Comparison of ENCODE assay signal across 1 cellular context in the genomic region with DNA sequence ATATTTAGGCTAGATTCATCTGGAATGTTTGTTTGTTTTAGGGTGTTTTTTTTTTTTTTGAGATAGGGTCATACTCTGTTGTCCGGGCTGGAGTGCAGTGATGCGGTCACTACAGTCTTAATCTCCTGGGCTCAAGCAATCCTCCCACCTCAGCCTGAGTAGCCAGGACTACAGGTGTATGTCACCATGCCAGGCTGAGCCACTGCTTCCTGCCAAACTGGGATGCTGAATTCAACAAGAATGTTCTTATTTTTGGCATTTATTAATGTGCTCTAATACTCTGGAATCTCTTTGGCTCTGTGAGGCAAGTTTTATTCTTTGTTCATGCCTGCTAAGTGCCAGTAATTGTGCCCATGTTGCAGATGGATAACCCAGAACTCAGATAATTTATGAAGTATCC.
TF ChIP-seq lines count a peak whose summit lies in the region.

No MANE protein-coding gene starts in this region.

TF ChIP-seq in K562, 482 proteins besides CTCF, POLR2A, EP300 and RAD21:
- TF ChIP-seq TGIF2 (CRISPR knock-in tag; IDR thresholded peaks at IDR 0.05) (no peak), PCBP1 (IDR thresholded peaks at IDR 0.05; ENCODE audit: low read depth, low read length, poor library complexity, severe bottlenecking) (no peak), ZNF175 (CRISPR knock-in tag; IDR thresholded peaks at IDR 0.05; ENCODE audit: low read depth) (no peak), ZNF444 (CRISPR knock-in tag; IDR thresholded peaks at IDR 0.05) (no peak), CHD2 (IDR thresholded peaks at IDR 0.05; ENCODE audit: low read depth, low read length) (no peak), STAG1 (CRISPR knock-in tag; IDR thresholded peaks at IDR 0.05; ENCODE audit: borderline replicate concordance) (no peak), HDAC6 (IDR thresholded peaks at IDR 0.05; ENCODE audit: low read depth, low read length) (no peak), ARID1B (IDR thresholded peaks at IDR 0.05) (no peak), SMARCA5 (IDR thresholded peaks at IDR 0.05) (no peak), BHLHE40 (IDR thresholded peaks at IDR 0.05; ENCODE audit: low read length) (no peak), ZFP30 (CRISPR knock-in tag; IDR thresholded peaks at IDR 0.05; ENCODE audit: borderline replicate concordance) (no peak)
- TF ChIP-seq, protein P1, sequence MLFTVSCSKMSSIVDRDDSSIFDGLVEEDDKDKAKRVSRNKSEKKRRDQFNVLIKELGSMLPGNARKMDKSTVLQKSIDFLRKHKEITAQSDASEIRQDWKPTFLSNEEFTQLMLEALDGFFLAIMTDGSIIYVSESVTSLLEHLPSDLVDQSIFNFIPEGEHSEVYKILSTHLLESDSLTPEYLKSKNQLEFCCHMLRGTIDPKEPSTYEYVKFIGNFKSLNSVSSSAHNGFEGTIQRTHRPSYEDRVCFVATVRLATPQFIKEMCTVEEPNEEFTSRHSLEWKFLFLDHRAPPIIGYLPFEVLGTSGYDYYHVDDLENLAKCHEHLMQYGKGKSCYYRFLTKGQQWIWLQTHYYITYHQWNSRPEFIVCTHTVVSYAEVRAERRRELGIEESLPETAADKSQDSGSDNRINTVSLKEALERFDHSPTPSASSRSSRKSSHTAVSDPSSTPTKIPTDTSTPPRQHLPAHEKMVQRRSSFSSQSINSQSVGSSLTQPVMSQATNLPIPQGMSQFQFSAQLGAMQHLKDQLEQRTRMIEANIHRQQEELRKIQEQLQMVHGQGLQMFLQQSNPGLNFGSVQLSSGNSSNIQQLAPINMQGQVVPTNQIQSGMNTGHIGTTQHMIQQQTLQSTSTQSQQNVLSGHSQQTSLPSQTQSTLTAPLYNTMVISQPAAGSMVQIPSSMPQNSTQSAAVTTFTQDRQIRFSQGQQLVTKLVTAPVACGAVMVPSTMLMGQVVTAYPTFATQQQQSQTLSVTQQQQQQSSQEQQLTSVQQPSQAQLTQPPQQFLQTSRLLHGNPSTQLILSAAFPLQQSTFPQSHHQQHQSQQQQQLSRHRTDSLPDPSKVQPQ (CRISPR knock-in tag; IDR thresholded peaks at IDR 0.05; ENCODE audit: borderline replicate concordance): no peak
- TF ChIP-seq, protein P2, sequence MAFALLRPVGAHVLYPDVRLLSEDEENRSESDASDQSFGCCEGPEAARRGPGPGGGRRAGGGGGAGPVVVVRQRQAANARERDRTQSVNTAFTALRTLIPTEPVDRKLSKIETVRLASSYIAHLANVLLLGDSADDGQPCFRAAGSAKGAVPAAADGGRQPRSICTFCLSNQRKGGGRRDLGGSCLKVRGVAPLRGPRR (CRISPR knock-in tag; IDR thresholded peaks at IDR 0.05): no peak
- TF ChIP-seq, protein P3, sequence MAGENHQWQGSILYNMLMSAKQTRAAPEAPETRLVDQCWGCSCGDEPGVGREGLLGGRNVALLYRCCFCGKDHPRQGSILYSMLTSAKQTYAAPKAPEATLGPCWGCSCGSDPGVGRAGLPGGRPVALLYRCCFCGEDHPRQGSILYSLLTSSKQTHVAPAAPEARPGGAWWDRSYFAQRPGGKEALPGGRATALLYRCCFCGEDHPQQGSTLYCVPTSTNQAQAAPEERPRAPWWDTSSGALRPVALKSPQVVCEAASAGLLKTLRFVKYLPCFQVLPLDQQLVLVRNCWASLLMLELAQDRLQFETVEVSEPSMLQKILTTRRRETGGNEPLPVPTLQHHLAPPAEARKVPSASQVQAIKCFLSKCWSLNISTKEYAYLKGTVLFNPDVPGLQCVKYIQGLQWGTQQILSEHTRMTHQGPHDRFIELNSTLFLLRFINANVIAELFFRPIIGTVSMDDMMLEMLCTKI (IDR thresholded peaks at IDR 0.05; ENCODE audit: partially characterized antibody): no peak
- TF ChIP-seq, protein P4, sequence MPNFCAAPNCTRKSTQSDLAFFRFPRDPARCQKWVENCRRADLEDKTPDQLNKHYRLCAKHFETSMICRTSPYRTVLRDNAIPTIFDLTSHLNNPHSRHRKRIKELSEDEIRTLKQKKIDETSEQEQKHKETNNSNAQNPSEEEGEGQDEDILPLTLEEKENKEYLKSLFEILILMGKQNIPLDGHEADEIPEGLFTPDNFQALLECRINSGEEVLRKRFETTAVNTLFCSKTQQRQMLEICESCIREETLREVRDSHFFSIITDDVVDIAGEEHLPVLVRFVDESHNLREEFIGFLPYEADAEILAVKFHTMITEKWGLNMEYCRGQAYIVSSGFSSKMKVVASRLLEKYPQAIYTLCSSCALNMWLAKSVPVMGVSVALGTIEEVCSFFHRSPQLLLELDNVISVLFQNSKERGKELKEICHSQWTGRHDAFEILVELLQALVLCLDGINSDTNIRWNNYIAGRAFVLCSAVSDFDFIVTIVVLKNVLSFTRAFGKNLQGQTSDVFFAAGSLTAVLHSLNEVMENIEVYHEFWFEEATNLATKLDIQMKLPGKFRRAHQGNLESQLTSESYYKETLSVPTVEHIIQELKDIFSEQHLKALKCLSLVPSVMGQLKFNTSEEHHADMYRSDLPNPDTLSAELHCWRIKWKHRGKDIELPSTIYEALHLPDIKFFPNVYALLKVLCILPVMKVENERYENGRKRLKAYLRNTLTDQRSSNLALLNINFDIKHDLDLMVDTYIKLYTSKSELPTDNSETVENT (CRISPR knock-in tag; IDR thresholded peaks at IDR 0.05): no peak
- TF ChIP-seq, protein P5, sequence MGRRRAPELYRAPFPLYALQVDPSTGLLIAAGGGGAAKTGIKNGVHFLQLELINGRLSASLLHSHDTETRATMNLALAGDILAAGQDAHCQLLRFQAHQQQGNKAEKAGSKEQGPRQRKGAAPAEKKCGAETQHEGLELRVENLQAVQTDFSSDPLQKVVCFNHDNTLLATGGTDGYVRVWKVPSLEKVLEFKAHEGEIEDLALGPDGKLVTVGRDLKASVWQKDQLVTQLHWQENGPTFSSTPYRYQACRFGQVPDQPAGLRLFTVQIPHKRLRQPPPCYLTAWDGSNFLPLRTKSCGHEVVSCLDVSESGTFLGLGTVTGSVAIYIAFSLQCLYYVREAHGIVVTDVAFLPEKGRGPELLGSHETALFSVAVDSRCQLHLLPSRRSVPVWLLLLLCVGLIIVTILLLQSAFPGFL (CRISPR knock-in tag; IDR thresholded peaks at IDR 0.05): no peak
- TF ChIP-seq, protein P6, sequence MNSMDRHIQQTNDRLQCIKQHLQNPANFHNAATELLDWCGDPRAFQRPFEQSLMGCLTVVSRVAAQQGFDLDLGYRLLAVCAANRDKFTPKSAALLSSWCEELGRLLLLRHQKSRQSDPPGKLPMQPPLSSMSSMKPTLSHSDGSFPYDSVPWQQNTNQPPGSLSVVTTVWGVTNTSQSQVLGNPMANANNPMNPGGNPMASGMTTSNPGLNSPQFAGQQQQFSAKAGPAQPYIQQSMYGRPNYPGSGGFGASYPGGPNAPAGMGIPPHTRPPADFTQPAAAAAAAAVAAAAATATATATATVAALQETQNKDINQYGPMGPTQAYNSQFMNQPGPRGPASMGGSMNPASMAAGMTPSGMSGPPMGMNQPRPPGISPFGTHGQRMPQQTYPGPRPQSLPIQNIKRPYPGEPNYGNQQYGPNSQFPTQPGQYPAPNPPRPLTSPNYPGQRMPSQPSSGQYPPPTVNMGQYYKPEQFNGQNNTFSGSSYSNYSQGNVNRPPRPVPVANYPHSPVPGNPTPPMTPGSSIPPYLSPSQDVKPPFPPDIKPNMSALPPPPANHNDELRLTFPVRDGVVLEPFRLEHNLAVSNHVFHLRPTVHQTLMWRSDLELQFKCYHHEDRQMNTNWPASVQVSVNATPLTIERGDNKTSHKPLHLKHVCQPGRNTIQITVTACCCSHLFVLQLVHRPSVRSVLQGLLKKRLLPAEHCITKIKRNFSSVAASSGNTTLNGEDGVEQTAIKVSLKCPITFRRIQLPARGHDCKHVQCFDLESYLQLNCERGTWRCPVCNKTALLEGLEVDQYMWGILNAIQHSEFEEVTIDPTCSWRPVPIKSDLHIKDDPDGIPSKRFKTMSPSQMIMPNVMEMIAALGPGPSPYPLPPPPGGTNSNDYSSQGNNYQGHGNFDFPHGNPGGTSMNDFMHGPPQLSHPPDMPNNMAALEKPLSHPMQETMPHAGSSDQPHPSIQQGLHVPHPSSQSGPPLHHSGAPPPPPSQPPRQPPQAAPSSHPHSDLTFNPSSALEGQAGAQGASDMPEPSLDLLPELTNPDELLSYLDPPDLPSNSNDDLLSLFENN (IDR thresholded peaks at IDR 0.05; ENCODE audit: low read depth in 2 of 2, low read length in 2 of 2): no peak
TF ChIP-seq in K562: peak in this region for 0.
